In genomic region chr2:127024769-127025356, GRCh38 we compare ENCODE assay signal across 9 cellular contexts.
DNase-seq lines count a peak whose midpoint lies in the region; ATAC-seq, FAIRE-seq and TF ChIP-seq lines count a peak whose summit lies in the region.
"Had no signal": no experiment of that assay in that cellular context is flagged by ENCODE, and none has a peak within 500 bp of the region (broad histone marks: within the 10 kb centered on the region; RNA-seq: fewer than 3 reads in every experiment).

No MANE protein-coding gene starts in this region.

- dilution Hi-C loops in mammary epithelial cell (cut with HindIII; ENCODE audit: low sequenced_read_pairs) (no loop called here), keratinocyte (cut with MboI; ENCODE audit: extremely low pct_ligation_motif_present, low sequenced_read_pairs) (no loop called here)

- H3K4me1 ChIP-seq in MM.1S (ENCODE audit: low read length) (no peaks in the 10 kb centered on the region), mammary epithelial cell (ENCODE audit: insufficient read depth, low read length) (peaks cover 9% of the 10 kb centered on the region), keratinocyte (ENCODE audit: control insufficient read depth, extremely low read depth, insufficient read depth, low read length) (peaks cover 8% of the 10 kb centered on the region), smooth muscle cell (ENCODE audit: low read depth) (peaks cover 3% of the 10 kb centered on the region)

- DNase-seq in activated CD4-positive, alpha-beta T cell treated with anti-CD3 and anti-CD28 coated beads, Interleukin-2, amount 10 ng/mL, durations not matched to agents 24 days and 14 days, result no peak
- DNase-seq in activated CD4-positive, alpha-beta T cell treated with anti-CD3 and anti-CD28 coated beads for 36 hours, result no peak
- DNase-seq in MM.1S (no peak), mammary epithelial cell (peak; percentile 28), keratinocyte (ENCODE audit: low read depth, low spot score) (no peak), smooth muscle cell (lab: John Stamatoyannopoulos, UW; ENCODE audit: unreplicated experiment) (no peak), OCI-M2 (lab: John Stamatoyannopoulos, UW; ENCODE audit: unreplicated experiment) (no peak)
- DNase-seq: DND-41 had no signal

- no peaks in the 10 kb centered on the region for H3F3A ChIP-seq in MM.1S (ENCODE audit: insufficient read depth, low read length)
- no peaks in the 10 kb centered on the region for H3F3A ChIP-seq in smooth muscle cell (ENCODE audit: low read depth)

- H3K4me3 ChIP-seq in MM.1S (ENCODE audit: low read length) (no peak overlapping the region), mammary epithelial cell (replicated peaks in 1 of 3; ENCODE audit: insufficient read depth in 1 of 3, low read depth in 2 of 3, low read length in 3 of 3) (peak overlapping the region; percentile 18 to 36 (median 35)), keratinocyte (ENCODE audit: control insufficient read depth in 2 of 3, extremely low read depth in 1 of 3, insufficient read depth in 2 of 3, low read depth in 1 of 3, low read length in 3 of 3) (peak overlapping the region in 2 of 3 experiments; percentile 29 to 63), smooth muscle cell (peak overlapping the region; percentile 52)

- ATAC-seq in activated CD4-positive, alpha-beta T cell treated with anti-CD3 and anti-CD28 coated beads for 36 hours, result no peak
- no peak for ATAC-seq in GM19397 (IDR thresholded peaks at IDR 0.05; ENCODE audit: unreplicated experiment)

- H3K9me3 ChIP-seq in MM.1S (replicated peaks; ENCODE audit: insufficient read depth, low read length) (no peaks in the 10 kb centered on the region), mammary epithelial cell (replicated peaks; ENCODE audit: insufficient read depth, low read length) (peaks cover 3% of the 10 kb centered on the region), keratinocyte (ENCODE audit: control insufficient read depth, low read depth, low read length) (no peaks in the 10 kb centered on the region), smooth muscle cell (replicated peaks; ENCODE audit: low read depth) (no peaks in the 10 kb centered on the region)

- no TSS peak for BruUV-seq in mammary epithelial cell (replicated peaks; lab: Mats Ljungman, UMichigan)

- H3K27me3 Mint-ChIP-seq in activated CD4-positive, alpha-beta T cell treated with anti-CD3 and anti-CD28 coated beads, Interleukin-2, amount 10 ng/mL, durations not matched to agents 24 days and 14 days, result peaks cover 30% of the 10 kb centered on the region
- peaks cover 19% of the 10 kb centered on the region for H3K27me3 Mint-ChIP-seq in activated CD4-positive, alpha-beta T cell treated with anti-CD3 and anti-CD28 coated beads for 36 hours

- intact Hi-C loops in activated CD4-positive, alpha-beta T cell treated with anti-CD3 and anti-CD28 coated beads, Interleukin-2, amount 10 ng/mL, durations not matched to agents 24 days and 14 days (cut with micrococcal nuclease), result loop anchor here (1.0 kb wide), 1 partner anchor 25 kb away; no protein-coding TSS in a partner anchor
- intact Hi-C loops in activated CD4-positive, alpha-beta T cell treated with anti-CD3 and anti-CD28 coated beads for 36 hours (cut with DNase I, micrococcal nuclease), result no loop called here
- intact Hi-C loops in mammary epithelial cell (cut with micrococcal nuclease), result loop anchor here (5.0 kb wide), 1 partner anchor 53 kb away; no protein-coding TSS in a partner anchor

- H3K4me3 Mint-ChIP-seq in activated CD4-positive, alpha-beta T cell treated with anti-CD3 and anti-CD28 coated beads, Interleukin-2, amount 10 ng/mL, durations not matched to agents 24 days and 14 days, result peak overlapping the region; percentile 83
- no peak overlapping the region for H3K4me3 Mint-ChIP-seq in activated CD4-positive, alpha-beta T cell treated with anti-CD3 and anti-CD28 coated beads for 36 hours

- no peaks in the 10 kb centered on the region for H3K27me3 ChIP-seq in MM.1S (replicated peaks; ENCODE audit: insufficient read depth, low read length)
- H3K27me3 ChIP-seq in mammary epithelial cell (ENCODE audit: insufficient read depth, low read length), result no peaks in the 10 kb centered on the region
- H3K27me3 ChIP-seq in keratinocyte (ENCODE audit: control insufficient read depth, extremely low read depth, insufficient read depth, low read length), result peaks cover 12% of the 10 kb centered on the region
- H3K27me3 ChIP-seq in smooth muscle cell (ENCODE audit: low read depth), result no peaks in the 10 kb centered on the region

- H3K9me2 ChIP-seq in MM.1S (replicated peaks; ENCODE audit: insufficient read depth, low read length), result no peaks in the 10 kb centered on the region

- peak overlapping the region; percentile 25; the same call in 1 of the 2 replicates for H3K4me2 ChIP-seq in MM.1S (ENCODE audit: low read depth, low read length)
- H3K4me2 ChIP-seq in mammary epithelial cell (ENCODE audit: insufficient read depth, low read depth, low read length), result peak overlapping the region; percentile 80
- peak overlapping the region; percentile 70 for H3K4me2 ChIP-seq in keratinocyte (ENCODE audit: control insufficient read depth, extremely low read depth, insufficient read depth, low read depth, low read length)
- H3K4me2 ChIP-seq in smooth muscle cell, result peak overlapping the region; percentile 88

- H4K20me1 ChIP-seq in MM.1S (ENCODE audit: insufficient read depth, low read length), result no peaks in the 10 kb centered on the region
- H4K20me1 ChIP-seq in mammary epithelial cell (ENCODE audit: insufficient read depth, low read length), result no peaks in the 10 kb centered on the region
- H4K20me1 ChIP-seq in keratinocyte (ENCODE audit: control insufficient read depth, extremely low read depth, insufficient read depth, low read length), result no peaks in the 10 kb centered on the region
- no peaks in the 10 kb centered on the region for H4K20me1 ChIP-seq in smooth muscle cell (ENCODE audit: low read depth)

- no peak overlapping the region for H3K27ac ChIP-seq in MM.1S (ENCODE audit: low read length)
- H3K27ac ChIP-seq in mammary epithelial cell (ENCODE audit: insufficient read depth, low read depth, low read length), result no peak overlapping the region
- H3K27ac ChIP-seq in keratinocyte (ENCODE audit: control insufficient read depth, insufficient read depth, low read length), result no peak overlapping the region
- no peak overlapping the region for H3K27ac ChIP-seq in smooth muscle cell (ENCODE audit: low read depth)

- no peaks in the 10 kb centered on the region for H3K9me1 ChIP-seq in keratinocyte (ENCODE audit: control insufficient read depth, extremely low read depth, insufficient read depth, low read length)

- H3K9ac ChIP-seq in MM.1S (ENCODE audit: low read length) (no peak overlapping the region), mammary epithelial cell (ENCODE audit: insufficient read depth, low read length) (no peak overlapping the region), keratinocyte (ENCODE audit: control insufficient read depth, extremely low read depth, insufficient read depth, low read length) (no peak overlapping the region), smooth muscle cell (ENCODE audit: low read depth) (no peak overlapping the region)

- CTCF ChIA-PET in activated CD4-positive, alpha-beta T cell treated with anti-CD3 and anti-CD28 coated beads for 36 hours (lab: Charles Lee), result no interaction called here
- CTCF ChIA-PET in mammary epithelial cell (lab: Charles Lee; ENCODE audit: low non-redundant PET), result interaction anchor here (0.8 kb wide), 1 partner anchor 193 kb away, joined by 4 read pairs; no protein-coding TSS in a partner anchor

- peaks cover 5% of the 10 kb centered on the region for H3K9me3 Mint-ChIP-seq in activated CD4-positive, alpha-beta T cell treated with anti-CD3 and anti-CD28 coated beads, Interleukin-2, amount 10 ng/mL, durations not matched to agents 24 days and 14 days
- peaks cover 2% of the 10 kb centered on the region for H3K9me3 Mint-ChIP-seq in activated CD4-positive, alpha-beta T cell treated with anti-CD3 and anti-CD28 coated beads for 36 hours (ENCODE audit: low read depth)

- FAIRE-seq in keratinocyte (lab: Jason Lieb, UNC), result no peak

- H3K36me3 ChIP-seq in MM.1S (replicated peaks; ENCODE audit: insufficient read depth, low read length), result no peaks in the 10 kb centered on the region
- no peaks in the 10 kb centered on the region for H3K36me3 ChIP-seq in mammary epithelial cell (ENCODE audit: insufficient read depth, low read length)
- H3K36me3 ChIP-seq in keratinocyte (ENCODE audit: control insufficient read depth in 2 of 2, extremely low read depth in 1 of 2, insufficient read depth in 2 of 2, low read length in 2 of 2), result no peaks in the 10 kb centered on the region
- no peaks in the 10 kb centered on the region for H3K36me3 ChIP-seq in smooth muscle cell (ENCODE audit: low read depth)

- in situ Hi-C loops in mammary epithelial cell (cut with MboI; ENCODE audit: low sequenced_read_pairs in 2 of 2), result no loop called here

- H3K36me3 Mint-ChIP-seq in activated CD4-positive, alpha-beta T cell treated with anti-CD3 and anti-CD28 coated beads, Interleukin-2, amount 10 ng/mL, durations not matched to agents 24 days and 14 days (ENCODE audit: low read depth), result no peaks in the 10 kb centered on the region
- H3K36me3 Mint-ChIP-seq in activated CD4-positive, alpha-beta T cell treated with anti-CD3 and anti-CD28 coated beads for 36 hours (ENCODE audit: low read depth), result no peaks in the 10 kb centered on the region

- POLR2A ChIA-PET in activated CD4-positive, alpha-beta T cell treated with anti-CD3 and anti-CD28 coated beads for 36 hours (lab: Charles Lee), result no interaction called here

- H3K4me1 Mint-ChIP-seq in activated CD4-positive, alpha-beta T cell treated with anti-CD3 and anti-CD28 coated beads, Interleukin-2, amount 10 ng/mL, durations not matched to agents 24 days and 14 days, result peaks cover 13% of the 10 kb centered on the region
- peaks cover 8% of the 10 kb centered on the region for H3K4me1 Mint-ChIP-seq in activated CD4-positive, alpha-beta T cell treated with anti-CD3 and anti-CD28 coated beads for 36 hours

- H2AFZ ChIP-seq in MM.1S (ENCODE audit: low read length), result no peak overlapping the region
- H2AFZ ChIP-seq in mammary epithelial cell (ENCODE audit: low read depth, low read length), result peak overlapping the region; percentile 86
- H2AFZ ChIP-seq in keratinocyte (ENCODE audit: control insufficient read depth, low read length), result peak overlapping the region; percentile 67
- peak overlapping the region; percentile 89 for H2AFZ ChIP-seq in smooth muscle cell (ENCODE audit: low read depth)

- H3K79me2 ChIP-seq in MM.1S (ENCODE audit: low read length), result no peaks in the 10 kb centered on the region
- H3K79me2 ChIP-seq in mammary epithelial cell (ENCODE audit: insufficient read depth, low read length), result no peaks in the 10 kb centered on the region
- H3K79me2 ChIP-seq in keratinocyte (ENCODE audit: control insufficient read depth, insufficient read depth, low read length), result no peaks in the 10 kb centered on the region
- no peaks in the 10 kb centered on the region for H3K79me2 ChIP-seq in smooth muscle cell (ENCODE audit: low read depth)

- TF ChIP-seq CTCF in MM.1S (IDR thresholded peaks at IDR 0.05; ENCODE audit: low read length) (no peak), mammary epithelial cell (conservative IDR thresholded peaks at IDR 0.05 in 1 of 2, IDR thresholded peaks at IDR 0.05 in 1 of 2; ENCODE audit: extremely low read depth in 1 of 2, insufficient read depth in 1 of 2, low read depth in 1 of 2, low read length in 2 of 2) (peak; percentile 7 to 37), keratinocyte (optimal IDR thresholded peaks at IDR 0.05 in 1 of 3, IDR thresholded peaks at IDR 0.05 in 1 of 3, conservative IDR thresholded peaks at IDR 0.05 in 1 of 3; ENCODE audit: extremely low read depth in 1 of 3, insufficient read depth in 2 of 3, low read length in 3 of 3) (peak in 2 of 3 experiments; percentile 30 to 42), smooth muscle cell (IDR thresholded peaks at IDR 0.05; ENCODE audit: borderline replicate concordance, insufficient read depth, poor library complexity, severe bottlenecking) (peak; percentile 11)

- H3K27ac Mint-ChIP-seq in activated CD4-positive, alpha-beta T cell treated with anti-CD3 and anti-CD28 coated beads, Interleukin-2, amount 10 ng/mL, durations not matched to agents 24 days and 14 days, result no peak overlapping the region
- H3K27ac Mint-ChIP-seq in activated CD4-positive, alpha-beta T cell treated with anti-CD3 and anti-CD28 coated beads for 36 hours, result no peak overlapping the region

- 4% methylated on average over 12 of the region's 29 CpGs for WGBS in mammary epithelial cell (ENCODE audit: low coverage, missing lambda C conversion rate)
- WGBS in smooth muscle cell (ENCODE audit: low lambda C conversion rate), result 6% methylated on average over 27 of the region's 29 CpGs

Comparison
In these comparisons a context has a peak if more than half of its experiments do, and no peak if none do; other contexts are left out.
1. intact Hi-C loops: an anchor here in activated CD4-positive, alpha-beta T cell treated with anti-CD3 and anti-CD28 coated beads, Interleukin-2, amount 10 ng/mL, durations not matched to agents 24 days and 14 days (1.0 kb wide) and mammary epithelial cell (5.0 kb wide); none called in activated CD4-positive, alpha-beta T cell treated with anti-CD3 and anti-CD28 coated beads for 36 hours.
2. H3K4me2 ChIP-seq: peak in every context shown above with its lines; median percentile 88 in smooth muscle cell; 80 in mammary epithelial cell; 70 in keratinocyte; 25 in MM.1S.